26 cellular contexts compared by ENCODE assay signal in genomic region chr2:3183766-3184165, GRCh38.
"Had no signal": no experiment of that assay in that cellular context is flagged by ENCODE, and none has a peak within 500 bp of the region (broad histone marks: within the 10 kb centered on the region; RNA-seq: fewer than 3 reads in every experiment).

No MANE protein-coding gene starts in this region.

- H3K9me3 Mint-ChIP-seq: dendritic cell treated with granulocyte-macrophage colony-stimulating factor and Interleukin-4, amounts not matched to agents 40 ng/mL and 50 ng/mL, for 4 days; effector memory CD8-positive, alpha-beta T cell; immature natural killer cell; natural killer cell treated with Interleukin-12 subunit alpha and Interleukin-12 subunit beta and Interleukin-15 and Interleukin-18, amount 100 ng/mL, for 72 hours had no signal

- H3K4me3 Mint-ChIP-seq: dendritic cell treated with granulocyte-macrophage colony-stimulating factor and Interleukin-4, amounts not matched to agents 40 ng/mL and 50 ng/mL, for 4 days; effector memory CD8-positive, alpha-beta T cell; immature natural killer cell; natural killer cell treated with Interleukin-12 subunit alpha and Interleukin-12 subunit beta and Interleukin-15 and Interleukin-18, amount 100 ng/mL, for 72 hours; neural progenitor cell; type B pancreatic cell had no signal

- H3K27ac Mint-ChIP-seq: dendritic cell treated with granulocyte-macrophage colony-stimulating factor and Interleukin-4, amounts not matched to agents 40 ng/mL and 50 ng/mL, for 4 days; effector memory CD8-positive, alpha-beta T cell; immature natural killer cell; natural killer cell treated with Interleukin-12 subunit alpha and Interleukin-12 subunit beta and Interleukin-15 and Interleukin-18, amount 100 ng/mL, for 72 hours; neural progenitor cell; type B pancreatic cell had no signal

- H3K27me3 ChIP-seq: foreskin keratinocyte, neural progenitor cell, right lobe of liver, suprapubic skin, thyroid gland had no signal

- H3K4me3 ChIP-seq: left ventricle myocardium inferior, lung, neural progenitor cell, psoas muscle, right lobe of liver, suprapubic skin, thyroid gland had no signal

- H3K9ac ChIP-seq: neural progenitor cell, parathyroid adenoma had no signal

- H3K9me3 ChIP-seq: left ventricle myocardium inferior, psoas muscle, right lobe of liver, suprapubic skin, thyroid gland had no signal

- FAIRE-seq: colon, keratinocyte, urothelium cell line had no signal

- ATAC-seq: effector memory CD8-positive, alpha-beta T cell; foreskin keratinocyte; natural killer cell treated with Interleukin-12 subunit alpha and Interleukin-12 subunit beta and Interleukin-15 and Interleukin-18, amount 100 ng/mL, for 72 hours; psoas muscle; right lobe of liver had no signal

- H3K27ac ChIP-seq: foreskin keratinocyte, left ventricle myocardium inferior, neural progenitor cell, parathyroid adenoma, psoas muscle, right lobe of liver, suprapubic skin, thyroid gland had no signal

- DNase-seq: effector memory CD8-positive, alpha-beta T cell; foreskin keratinocyte; immature natural killer cell; left cardiac atrium; left ventricle myocardium inferior; mesenchymal stem cell; midbrain; occipital lobe; psoas muscle; retina; stimulated activated CD4-positive, alpha-beta T cell treated with anti-CD3 and anti-CD28 coated beads, Interleukin-15, amount 100 ng/mL, for 24 hours; stimulated activated CD4-positive, alpha-beta T cell treated with anti-CD3 and anti-CD28 coated beads, Interleukin-1b, Interleukin-23, amount 100 ng/mL, for 48 hours; stimulated activated CD4-positive, alpha-beta T cell treated with anti-CD3 and anti-CD28 coated beads, Interleukin-4, amount 100 ng/mL, for 24 hours; stimulated activated naive CD4-positive, alpha-beta T cell; thyroid gland had no signal

- H3K36me3 ChIP-seq: neural progenitor cell, right lobe of liver had no signal

- H3K4me1 ChIP-seq: foreskin keratinocyte, left ventricle myocardium inferior, neural progenitor cell, parathyroid adenoma, psoas muscle, right lobe of liver, suprapubic skin had no signal

- H3K4me1 Mint-ChIP-seq: immature natural killer cell, neural progenitor cell had no signal

- H3K27me3 Mint-ChIP-seq: dendritic cell treated with granulocyte-macrophage colony-stimulating factor and Interleukin-4, amounts not matched to agents 40 ng/mL and 50 ng/mL, for 4 days; effector memory CD8-positive, alpha-beta T cell; natural killer cell treated with Interleukin-12 subunit alpha and Interleukin-12 subunit beta and Interleukin-15 and Interleukin-18, amount 100 ng/mL, for 72 hours; type B pancreatic cell had no signal

- H3K36me3 Mint-ChIP-seq: natural killer cell treated with Interleukin-12 subunit alpha and Interleukin-12 subunit beta and Interleukin-15 and Interleukin-18, amount 100 ng/mL, for 72 hours had no signal
